Comparison of ENCODE assay signal across 9 cellular contexts in genomic region chr7:13009517-13009916, GRCh38.
"Had no signal": no experiment of that assay in that cellular context is flagged by ENCODE, and none has a peak within 500 bp of the region (broad histone marks: within the 10 kb centered on the region; RNA-seq: fewer than 3 reads in every experiment).

No MANE protein-coding gene starts in this region.

- H3K4me3 Mint-ChIP-seq: GM23338, HFFc6 had no signal

- H3K4me2 ChIP-seq: GM23338 had no signal

- FAIRE-seq: H1 had no signal

- H2AFZ ChIP-seq: GM23248, GM23338 had no signal

- H3K27ac Mint-ChIP-seq: GM23338, HFFc6 had no signal

- ATAC-seq: GM23338, HCT116 had no signal

- H3K27ac ChIP-seq: GM23248 had no signal

- H3K4me3 ChIP-seq: GM23248, GM23338, HAP-1 had no signal

- H3K36me3 ChIP-seq: HAP-1 had no signal

- DNase-seq: GM23248, GOT3, H7, HCEC 1CT, HFFc6 had no signal

- H3K9me3 ChIP-seq: HAP-1 had no signal

- H3K4me1 ChIP-seq: HAP-1 had no signal

- H3K9ac ChIP-seq: GM23248 had no signal
